Comparison of ENCODE assay signal across 8 cellular contexts in the genomic region with DNA sequence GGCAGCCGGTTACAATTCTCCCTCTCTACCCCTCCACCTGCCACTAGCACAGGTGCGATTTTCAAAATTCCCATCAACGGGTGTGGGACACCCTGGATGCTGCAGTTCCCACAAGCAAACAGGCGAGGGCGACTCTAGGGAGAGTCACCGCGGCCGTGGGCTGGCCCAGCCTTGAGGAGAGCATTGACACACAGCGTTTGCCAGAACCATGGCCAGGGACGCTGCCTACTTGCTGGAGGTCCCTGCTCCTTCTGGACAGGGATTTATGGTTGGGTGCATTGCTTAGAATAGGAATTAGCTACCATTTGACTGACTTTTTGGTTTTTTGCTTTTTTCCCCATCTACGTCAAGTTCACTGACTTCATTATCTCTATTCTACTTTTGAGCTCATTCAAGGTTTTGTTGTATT. TPM values are rescaled to one million over a fixed set of nuclear protein-coding genes. Genes with fewer than 3 reads are reported as not detected.
DNase-seq lines count a peak whose midpoint lies in the region; ATAC-seq and TF ChIP-seq lines count a peak whose summit lies in the region.

No MANE protein-coding gene starts in this region.

- no peaks in the 10 kb centered on the region for H3K9me3 Mint-ChIP-seq in Calu3 (ENCODE audit: low read depth, unreplicated experiment)
- no peaks in the 10 kb centered on the region for H3K9me3 Mint-ChIP-seq in activated T-helper 2 cell treated with anti-CD3 and anti-CD28 coated beads, Interferon-gamma antibody, Interleukin-2, Interleukin-4, amounts not matched to agents 10 μg/mL and 5 μg/mL and 100 μg/mL, durations not matched to agents 14 hours and 24 hours and 36 hours

- H3K4me3 Mint-ChIP-seq in Calu3 (ENCODE audit: low read depth, unreplicated experiment), result no peak overlapping the region
- no peak overlapping the region for H3K4me3 Mint-ChIP-seq in activated T-helper 2 cell treated with anti-CD3 and anti-CD28 coated beads, Interferon-gamma antibody, Interleukin-2, Interleukin-4, amounts not matched to agents 10 μg/mL and 5 μg/mL and 100 μg/mL, durations not matched to agents 14 hours and 24 hours and 36 hours (ENCODE audit: low read depth)

- peak; percentile 39 for TF ChIP-seq CTCF in Calu3 (IDR thresholded peaks at IDR 0.05; ENCODE audit: unreplicated experiment)

- ATAC-seq in HG03354 (IDR thresholded peaks at IDR 0.05; ENCODE audit: poor library complexity, severe bottlenecking, unreplicated experiment), result peak; percentile 45
- no peak for ATAC-seq in GM18870 (IDR thresholded peaks at IDR 0.05; ENCODE audit: unreplicated experiment)
- ATAC-seq in HG03095 (IDR thresholded peaks at IDR 0.05; ENCODE audit: unreplicated experiment), result no peak

- no TSS peak for BruUV-seq in Calu3 (replicated peaks; lab: Mats Ljungman, UMichigan)

- H3K4me1 Mint-ChIP-seq in Calu3 (ENCODE audit: low read depth, unreplicated experiment), result peaks cover 7% of the 10 kb centered on the region
- H3K4me1 Mint-ChIP-seq in activated T-helper 2 cell treated with anti-CD3 and anti-CD28 coated beads, Interferon-gamma antibody, Interleukin-2, Interleukin-4, amounts not matched to agents 10 μg/mL and 5 μg/mL and 100 μg/mL, durations not matched to agents 14 hours and 24 hours and 36 hours (ENCODE audit: low read depth), result no peaks in the 10 kb centered on the region

- no peaks in the 10 kb centered on the region for H3K27me3 Mint-ChIP-seq in Calu3 (ENCODE audit: unreplicated experiment)
- H3K27me3 Mint-ChIP-seq in activated T-helper 2 cell treated with anti-CD3 and anti-CD28 coated beads, Interferon-gamma antibody, Interleukin-2, Interleukin-4, amounts not matched to agents 10 μg/mL and 5 μg/mL and 100 μg/mL, durations not matched to agents 14 hours and 24 hours and 36 hours (ENCODE audit: low read depth), result peaks cover 5% of the 10 kb centered on the region

- intact Hi-C loops in Calu3 (cut with micrococcal nuclease; ENCODE audit: unreplicated experiment), result no loop called here
- intact Hi-C loops in activated T-helper 2 cell treated with anti-CD3 and anti-CD28 coated beads, Interferon-gamma antibody, Interleukin-2, Interleukin-4, amounts not matched to agents 10 μg/mL and 5 μg/mL and 100 μg/mL, durations not matched to agents 14 hours and 24 hours and 36 hours (cut with micrococcal nuclease), result loop anchor here (1.0 kb wide), 1 partner anchor 44 kb away; no protein-coding TSS in a partner anchor

- H3K27ac Mint-ChIP-seq in Calu3 (ENCODE audit: unreplicated experiment), result no peak overlapping the region
- no peak overlapping the region for H3K27ac Mint-ChIP-seq in activated T-helper 2 cell treated with anti-CD3 and anti-CD28 coated beads, Interferon-gamma antibody, Interleukin-2, Interleukin-4, amounts not matched to agents 10 μg/mL and 5 μg/mL and 100 μg/mL, durations not matched to agents 14 hours and 24 hours and 36 hours

- peaks cover 10% of the 10 kb centered on the region for H3K36me3 Mint-ChIP-seq in Calu3 (ENCODE audit: insufficient read depth, unreplicated experiment)
- H3K36me3 Mint-ChIP-seq in activated T-helper 2 cell treated with anti-CD3 and anti-CD28 coated beads, Interferon-gamma antibody, Interleukin-2, Interleukin-4, amounts not matched to agents 10 μg/mL and 5 μg/mL and 100 μg/mL, durations not matched to agents 14 hours and 24 hours and 36 hours (ENCODE audit: low read depth), result no peaks in the 10 kb centered on the region

- DNase-seq in Calu3 (peak; percentile 65), RPMI7951 (ENCODE audit: low read depth) (peak; percentile 58), germinal center (ENCODE audit: low spot score) (peak; percentile 70), pulmonary artery endothelial cell (ENCODE audit: low read depth, low spot score) (peak; percentile 24)
- peak; percentile 26 for DNase-seq in activated T-helper 2 cell treated with anti-CD3 and anti-CD28 coated beads, Interferon-gamma antibody, Interleukin-2, Interleukin-4, amounts not matched to agents 10 μg/mL and 5 μg/mL and 100 μg/mL, durations not matched to agents 14 hours and 24 hours and 36 hours (ENCODE audit: low spot score)

- CTCF ChIA-PET in Calu3 (lab: Charles Lee), result interaction anchor here (1.0 kb wide), 1 partner anchor 10 kb away, joined by 5 read pairs; no protein-coding TSS in a partner anchor

RNA-seq across cellular contexts. Expression of a gene that starts 19.0 kb away (rescaled TPM):
- total RNA-seq in Calu3 (2022) (283 and 325 TPM in 2 replicates), pulmonary artery endothelial cell (0.07 TPM in 2 replicates)
- total RNA-seq in RPMI7951 (2014; rRNA removed; shearing (Covaris generic)), result 0.49 and 1.2 TPM in 2 replicates
- total RNA-seq in activated T-helper 2 cell treated with anti-CD3 and anti-CD28 coated beads, Interferon-gamma antibody, Interleukin-2, Interleukin-4, amounts not matched to agents 10 μg/mL and 5 μg/mL and 100 μg/mL, durations not matched to agents 14 hours and 24 hours and 36 hours, result not detected in 2 replicates

RNA-seq across cellular contexts. Expression of a gene that starts 30.6 kb away (rescaled TPM):
- total RNA-seq in Calu3 (2022), result 14.3 TPM in 2 replicates
- 0.12 and 0.29 TPM in 2 replicates for total RNA-seq in RPMI7951 (2014; rRNA removed; shearing (Covaris generic))
- 0.90 and 0.94 TPM in 2 replicates for total RNA-seq in activated T-helper 2 cell treated with anti-CD3 and anti-CD28 coated beads, Interferon-gamma antibody, Interleukin-2, Interleukin-4, amounts not matched to agents 10 μg/mL and 5 μg/mL and 100 μg/mL, durations not matched to agents 14 hours and 24 hours and 36 hours
- 0.99 and 1.0 TPM in 2 replicates for total RNA-seq in pulmonary artery endothelial cell

RNA-seq across cellular contexts. Expression of a gene that starts 41.7 kb away (rescaled TPM):
- total RNA-seq in Calu3 (2022) (122 and 135 TPM in 2 replicates), pulmonary artery endothelial cell (0.07 TPM in 1 of 2 replicates, not detected in the other)
- total RNA-seq in RPMI7951 (2014; rRNA removed; shearing (Covaris generic)), result not detected in 2 replicates
- total RNA-seq in activated T-helper 2 cell treated with anti-CD3 and anti-CD28 coated beads, Interferon-gamma antibody, Interleukin-2, Interleukin-4, amounts not matched to agents 10 μg/mL and 5 μg/mL and 100 μg/mL, durations not matched to agents 14 hours and 24 hours and 36 hours, result not detected in 2 replicates

RNA-seq across cellular contexts. Expression of a gene that starts 49.2 kb away (rescaled TPM):
- total RNA-seq in Calu3 (2022) (0.59 and 1.2 TPM in 2 replicates), pulmonary artery endothelial cell (not detected in 2 replicates)
- total RNA-seq in RPMI7951 (2014; rRNA removed; shearing (Covaris generic)), result not detected in 2 replicates
- not detected in 2 replicates for total RNA-seq in activated T-helper 2 cell treated with anti-CD3 and anti-CD28 coated beads, Interferon-gamma antibody, Interleukin-2, Interleukin-4, amounts not matched to agents 10 μg/mL and 5 μg/mL and 100 μg/mL, durations not matched to agents 14 hours and 24 hours and 36 hours

Comparison
In these comparisons a context has a peak if more than half of its experiments do, and no peak if none do; other contexts are left out.
1. RNA of a gene that starts 19.0 kb away (total RNA-seq): 283 to 325 TPM in Calu3; 0.49 to 1.2 TPM in RPMI7951, 0.07 TPM in pulmonary artery endothelial cell and not detected in activated T-helper 2 cell treated with anti-CD3 and anti-CD28 coated beads, Interferon-gamma antibody, Interleukin-2, Interleukin-4, amounts not matched to agents 10 μg/mL and 5 μg/mL and 100 μg/mL, durations not matched to agents 14 hours and 24 hours and 36 hours; every median in the first group is over 100 times any median in the second.
2. RNA of a gene that starts 41.7 kb away (total RNA-seq): 122 to 135 TPM in Calu3; 0.07 TPM in pulmonary artery endothelial cell, not detected in RPMI7951 and not detected in activated T-helper 2 cell treated with anti-CD3 and anti-CD28 coated beads, Interferon-gamma antibody, Interleukin-2, Interleukin-4, amounts not matched to agents 10 μg/mL and 5 μg/mL and 100 μg/mL, durations not matched to agents 14 hours and 24 hours and 36 hours; every median in the first group is over 100 times any median in the second.
3. Peak in every context shown above with its lines, with median percentiles within 50 percentile points of each other: DNase-seq.